1 cellular context compared by ENCODE assay signal in genomic region chr15:66700802-66701421, GRCh38.
A peak's percentile ranks its signal among the peaks of the same experiment; 100 is the strongest.
TF ChIP-seq lines count a peak whose summit lies in the region.

No MANE protein-coding gene starts in this region.

TF ChIP-seq in HepG2, 621 proteins besides CTCF, POLR2A, EP300 and RAD21 (continued from another document and continues in another):
- TF ChIP-seq SALL2 (CRISPR knock-in tag; IDR thresholded peaks at IDR 0.05) = 0 out of 2 replicates have a peak, but pooled peaks have one; percentile 16
- TF ChIP-seq GMEB1 (CRISPR knock-in tag; IDR thresholded peaks at IDR 0.05; ENCODE audit: borderline replicate concordance) = 0 out of 2 replicates have a peak, but pooled peaks have one; percentile 20
- TF ChIP-seq ISL2 (CRISPR knock-in tag; IDR thresholded peaks at IDR 0.05) = peak; percentile 50; the same call in 1 of the 2 replicates
- TF ChIP-seq ZMYM4 (CRISPR knock-in tag; IDR thresholded peaks at IDR 0.05) = peak; percentile 40; the same call in 1 of the 2 replicates
- TF ChIP-seq ELF3 (CRISPR knock-in tag; IDR thresholded peaks at IDR 0.05) = peak; percentile 14; the same call in 1 of the 2 replicates
- peak; percentile 21; the same call in 1 of the 2 replicates for TF ChIP-seq MAZ (IDR thresholded peaks at IDR 0.05; ENCODE audit: borderline replicate concordance, low read depth, low read length)
- no peak; the same call in 1 of the 2 replicates for TF ChIP-seq MAZ (CRISPR knock-in tag; IDR thresholded peaks at IDR 0.05; ENCODE audit: low read depth)
- TF ChIP-seq, protein P1, sequence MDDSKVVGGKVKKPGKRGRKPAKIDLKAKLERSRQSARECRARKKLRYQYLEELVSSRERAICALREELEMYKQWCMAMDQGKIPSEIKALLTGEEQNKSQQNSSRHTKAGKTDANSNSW (CRISPR knock-in tag; IDR thresholded peaks at IDR 0.05; ENCODE audit: borderline replicate concordance) = no peak
- TF ChIP-seq ZBTB43 (CRISPR knock-in tag; conservative IDR thresholded peaks at IDR 0.05) = no peak
- no peak for TF ChIP-seq RBAK (CRISPR knock-in tag; IDR thresholded peaks at IDR 0.05)
- TF ChIP-seq HOXA3 (CRISPR knock-in tag; IDR thresholded peaks at IDR 0.05) = peak; percentile 42
- TF ChIP-seq, protein P2, sequence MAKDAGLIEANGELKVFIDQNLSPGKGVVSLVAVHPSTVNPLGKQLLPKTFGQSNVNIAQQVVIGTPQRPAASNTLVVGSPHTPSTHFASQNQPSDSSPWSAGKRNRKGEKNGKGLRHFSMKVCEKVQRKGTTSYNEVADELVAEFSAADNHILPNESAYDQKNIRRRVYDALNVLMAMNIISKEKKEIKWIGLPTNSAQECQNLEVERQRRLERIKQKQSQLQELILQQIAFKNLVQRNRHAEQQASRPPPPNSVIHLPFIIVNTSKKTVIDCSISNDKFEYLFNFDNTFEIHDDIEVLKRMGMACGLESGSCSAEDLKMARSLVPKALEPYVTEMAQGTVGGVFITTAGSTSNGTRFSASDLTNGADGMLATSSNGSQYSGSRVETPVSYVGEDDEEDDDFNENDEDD (CRISPR knock-in tag; IDR thresholded peaks at IDR 0.05; ENCODE audit: borderline replicate concordance) = 0 out of 2 replicates have a peak, but pooled peaks have one; percentile 4
- TF ChIP-seq ZNF614 (CRISPR knock-in tag; IDR thresholded peaks at IDR 0.05; ENCODE audit: borderline replicate concordance) = peak; percentile 44; the same call in 1 of the 2 replicates
- TF ChIP-seq ZNF264 (CRISPR knock-in tag; IDR thresholded peaks at IDR 0.05) = no peak
- peak; percentile 94 for TF ChIP-seq ZSCAN22 (CRISPR knock-in tag; IDR thresholded peaks at IDR 0.05)
- TF ChIP-seq HIVEP1 (CRISPR knock-in tag; IDR thresholded peaks at IDR 0.05) = 0 out of 2 replicates have a peak, but pooled peaks have one; percentile 41
- TF ChIP-seq, protein P3, sequence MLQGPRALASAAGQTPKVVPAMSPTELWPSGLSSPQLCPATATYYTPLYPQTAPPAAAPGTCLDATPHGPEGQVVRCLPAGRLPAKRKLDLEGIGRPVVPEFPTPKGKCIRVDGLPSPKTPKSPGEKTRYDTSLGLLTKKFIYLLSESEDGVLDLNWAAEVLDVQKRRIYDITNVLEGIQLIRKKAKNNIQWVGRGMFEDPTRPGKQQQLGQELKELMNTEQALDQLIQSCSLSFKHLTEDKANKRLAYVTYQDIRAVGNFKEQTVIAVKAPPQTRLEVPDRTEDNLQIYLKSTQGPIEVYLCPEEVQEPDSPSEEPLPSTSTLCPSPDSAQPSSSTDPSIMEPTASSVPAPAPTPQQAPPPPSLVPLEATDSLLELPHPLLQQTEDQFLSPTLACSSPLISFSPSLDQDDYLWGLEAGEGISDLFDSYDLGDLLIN (CRISPR knock-in tag; IDR thresholded peaks at IDR 0.05; ENCODE audit: borderline replicate concordance) = no peak
- TF ChIP-seq TBX3 (IDR thresholded peaks at IDR 0.05; ENCODE audit: borderline replicate concordance) = 0 out of 2 replicates have a peak, but pooled peaks have one; percentile 32
- peak; percentile 24; the same call in 1 of the 2 replicates for TF ChIP-seq POGZ (CRISPR knock-in tag; IDR thresholded peaks at IDR 0.05)
- 0 out of 2 replicates have a peak, but pooled peaks have one; percentile 16 for TF ChIP-seq ZNF124 (CRISPR knock-in tag; IDR thresholded peaks at IDR 0.05)
- TF ChIP-seq, protein P4, sequence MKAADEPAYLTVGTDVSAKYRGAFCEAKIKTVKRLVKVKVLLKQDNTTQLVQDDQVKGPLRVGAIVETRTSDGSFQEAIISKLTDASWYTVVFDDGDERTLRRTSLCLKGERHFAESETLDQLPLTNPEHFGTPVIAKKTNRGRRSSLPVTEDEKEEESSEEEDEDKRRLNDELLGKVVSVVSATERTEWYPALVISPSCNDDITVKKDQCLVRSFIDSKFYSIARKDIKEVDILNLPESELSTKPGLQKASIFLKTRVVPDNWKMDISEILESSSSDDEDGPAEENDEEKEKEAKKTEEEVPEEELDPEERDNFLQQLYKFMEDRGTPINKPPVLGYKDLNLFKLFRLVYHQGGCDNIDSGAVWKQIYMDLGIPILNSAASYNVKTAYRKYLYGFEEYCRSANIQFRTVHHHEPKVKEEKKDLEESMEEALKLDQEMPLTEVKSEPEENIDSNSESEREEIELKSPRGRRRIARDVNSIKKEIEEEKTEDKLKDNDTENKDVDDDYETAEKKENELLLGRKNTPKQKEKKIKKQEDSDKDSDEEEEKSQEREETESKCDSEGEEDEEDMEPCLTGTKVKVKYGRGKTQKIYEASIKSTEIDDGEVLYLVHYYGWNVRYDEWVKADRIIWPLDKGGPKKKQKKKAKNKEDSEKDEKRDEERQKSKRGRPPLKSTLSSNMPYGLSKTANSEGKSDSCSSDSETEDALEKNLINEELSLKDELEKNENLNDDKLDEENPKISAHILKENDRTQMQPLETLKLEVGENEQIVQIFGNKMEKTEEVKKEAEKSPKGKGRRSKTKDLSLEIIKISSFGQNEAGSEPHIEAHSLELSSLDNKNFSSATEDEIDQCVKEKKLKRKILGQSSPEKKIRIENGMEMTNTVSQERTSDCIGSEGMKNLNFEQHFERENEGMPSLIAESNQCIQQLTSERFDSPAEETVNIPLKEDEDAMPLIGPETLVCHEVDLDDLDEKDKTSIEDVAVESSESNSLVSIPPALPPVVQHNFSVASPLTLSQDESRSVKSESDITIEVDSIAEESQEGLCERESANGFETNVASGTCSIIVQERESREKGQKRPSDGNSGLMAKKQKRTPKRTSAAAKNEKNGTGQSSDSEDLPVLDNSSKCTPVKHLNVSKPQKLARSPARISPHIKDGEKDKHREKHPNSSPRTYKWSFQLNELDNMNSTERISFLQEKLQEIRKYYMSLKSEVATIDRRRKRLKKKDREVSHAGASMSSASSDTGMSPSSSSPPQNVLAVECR (CRISPR knock-in tag; IDR thresholded peaks at IDR 0.05; ENCODE audit: borderline replicate concordance) = peak; percentile 43; the same call in 1 of the 2 replicates
- peak; percentile 67; the same call in 1 of the 2 replicates for TF ChIP-seq MYC (CRISPR knock-in tag; IDR thresholded peaks at IDR 0.05; ENCODE audit: borderline replicate concordance)
- TF ChIP-seq PRMT3 (CRISPR knock-in tag; IDR thresholded peaks at IDR 0.05; ENCODE audit: borderline replicate concordance, low read depth) = no peak
- TF ChIP-seq YEATS4 (CRISPR knock-in tag; IDR thresholded peaks at IDR 0.05; ENCODE audit: borderline replicate concordance) = no peak
- peak; percentile 42; the same call in 1 of the 2 replicates for TF ChIP-seq PHF8 (CRISPR knock-in tag; IDR thresholded peaks at IDR 0.05)
- TF ChIP-seq, protein P5, sequence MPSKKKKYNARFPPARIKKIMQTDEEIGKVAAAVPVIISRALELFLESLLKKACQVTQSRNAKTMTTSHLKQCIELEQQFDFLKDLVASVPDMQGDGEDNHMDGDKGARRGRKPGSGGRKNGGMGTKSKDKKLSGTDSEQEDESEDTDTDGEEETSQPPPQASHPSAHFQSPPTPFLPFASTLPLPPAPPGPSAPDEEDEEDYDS (CRISPR knock-in tag; IDR thresholded peaks at IDR 0.05) = peak; percentile 48
- no peak for TF ChIP-seq ELF1 (CRISPR knock-in tag; IDR thresholded peaks at IDR 0.05)
- no peak for TF ChIP-seq SP1 (IDR thresholded peaks at IDR 0.05)
- peak; percentile 67 for TF ChIP-seq SP1 (CRISPR knock-in tag; IDR thresholded peaks at IDR 0.05)
- no peak for TF ChIP-seq ZNF431 (CRISPR knock-in tag; IDR thresholded peaks at IDR 0.05; ENCODE audit: borderline replicate concordance, low read depth)
- TF ChIP-seq CENPBD1 (CRISPR knock-in tag; IDR thresholded peaks at IDR 0.05; ENCODE audit: borderline replicate concordance, low read depth) = no peak; the same call in 1 of the 2 replicates
- TF ChIP-seq, protein P6, sequence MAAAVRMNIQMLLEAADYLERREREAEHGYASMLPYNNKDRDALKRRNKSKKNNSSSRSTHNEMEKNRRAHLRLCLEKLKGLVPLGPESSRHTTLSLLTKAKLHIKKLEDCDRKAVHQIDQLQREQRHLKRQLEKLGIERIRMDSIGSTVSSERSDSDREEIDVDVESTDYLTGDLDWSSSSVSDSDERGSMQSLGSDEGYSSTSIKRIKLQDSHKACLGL (CRISPR knock-in tag; IDR thresholded peaks at IDR 0.05) = peak; percentile 75; the same call in 1 of the 2 replicates
- TF ChIP-seq ZNF331 (CRISPR knock-in tag; IDR thresholded peaks at IDR 0.05) = 0 out of 2 replicates have a peak, but pooled peaks have one; percentile 5
- no peak for TF ChIP-seq KLF11 (CRISPR knock-in tag; IDR thresholded peaks at IDR 0.05)
- no peak for TF ChIP-seq KAT8 (CRISPR knock-in tag; IDR thresholded peaks at IDR 0.05)
- no peak for TF ChIP-seq ZXDC (CRISPR knock-in tag; IDR thresholded peaks at IDR 0.05)
- TF ChIP-seq KLF15 (CRISPR knock-in tag; IDR thresholded peaks at IDR 0.05; ENCODE audit: borderline replicate concordance) = peak; percentile 31; the same call in 1 of the 2 replicates
- no peak for TF ChIP-seq ZKSCAN1 (IDR thresholded peaks at IDR 0.05; ENCODE audit: low read length)
- TF ChIP-seq NFKBIZ (CRISPR knock-in tag; IDR thresholded peaks at IDR 0.05) = 0 out of 2 replicates have a peak, but pooled peaks have one; percentile 13
- peak; percentile 70 for TF ChIP-seq HNRNPK (IDR thresholded peaks at IDR 0.05; ENCODE audit: low read depth, low read length, poor library complexity, severe bottlenecking)
- TF ChIP-seq GZF1 (CRISPR knock-in tag; IDR thresholded peaks at IDR 0.05) = no peak
- no peak for TF ChIP-seq ZFP37 (CRISPR knock-in tag; IDR thresholded peaks at IDR 0.05; ENCODE audit: borderline replicate concordance)
- TF ChIP-seq E2F5 (CRISPR knock-in tag; conservative IDR thresholded peaks at IDR 0.05) = no peak
- peak; percentile 23; the same call in 1 of the 2 replicates for TF ChIP-seq ETV5 (CRISPR knock-in tag; IDR thresholded peaks at IDR 0.05; ENCODE audit: borderline replicate concordance)
- TF ChIP-seq NFYC (CRISPR knock-in tag; IDR thresholded peaks at IDR 0.05) = peak; percentile 73
- TF ChIP-seq ZMAT3 (CRISPR knock-in tag; conservative IDR thresholded peaks at IDR 0.05) = 0 out of 2 replicates have a peak, but pooled peaks have one; percentile 38
- TF ChIP-seq, protein P7, sequence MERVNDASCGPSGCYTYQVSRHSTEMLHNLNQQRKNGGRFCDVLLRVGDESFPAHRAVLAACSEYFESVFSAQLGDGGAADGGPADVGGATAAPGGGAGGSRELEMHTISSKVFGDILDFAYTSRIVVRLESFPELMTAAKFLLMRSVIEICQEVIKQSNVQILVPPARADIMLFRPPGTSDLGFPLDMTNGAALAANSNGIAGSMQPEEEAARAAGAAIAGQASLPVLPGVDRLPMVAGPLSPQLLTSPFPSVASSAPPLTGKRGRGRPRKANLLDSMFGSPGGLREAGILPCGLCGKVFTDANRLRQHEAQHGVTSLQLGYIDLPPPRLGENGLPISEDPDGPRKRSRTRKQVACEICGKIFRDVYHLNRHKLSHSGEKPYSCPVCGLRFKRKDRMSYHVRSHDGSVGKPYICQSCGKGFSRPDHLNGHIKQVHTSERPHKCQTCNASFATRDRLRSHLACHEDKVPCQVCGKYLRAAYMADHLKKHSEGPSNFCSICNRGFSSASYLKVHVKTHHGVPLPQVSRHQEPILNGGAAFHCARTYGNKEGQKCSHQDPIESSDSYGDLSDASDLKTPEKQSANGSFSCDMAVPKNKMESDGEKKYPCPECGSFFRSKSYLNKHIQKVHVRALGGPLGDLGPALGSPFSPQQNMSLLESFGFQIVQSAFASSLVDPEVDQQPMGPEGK (CRISPR knock-in tag; IDR thresholded peaks at IDR 0.05) = peak; percentile 91
- TF ChIP-seq ZNF605 (CRISPR knock-in tag; IDR thresholded peaks at IDR 0.05) = no peak
- TF ChIP-seq GABPB1 (CRISPR knock-in tag; IDR thresholded peaks at IDR 0.05) = peak; percentile 47; the same call in 1 of the 2 replicates
